ENCODE assay signal across 23 cellular contexts in genomic region chr3:23880703-23881339, GRCh38. TPM values are rescaled to one million over a fixed set of nuclear protein-coding genes. Genes with fewer than 3 reads are reported as not detected.
DNase-seq lines count a peak whose midpoint lies in the region; ATAC-seq and TF ChIP-seq lines count a peak whose summit lies in the region.
"Had no signal": no experiment of that assay in that cellular context is flagged by ENCODE, and none has a peak within 500 bp of the region (broad histone marks: within the 10 kb centered on the region; RNA-seq: fewer than 3 reads in every experiment).

No MANE protein-coding gene starts in this region.

- no peaks in the 10 kb centered on the region for H3F3A ChIP-seq in Loucy (ENCODE audit: low read depth)

- H3K4me1 Mint-ChIP-seq in activated naive CD4-positive, alpha-beta T cell treated with anti-CD3 and anti-CD28 coated beads for 36 hours (ENCODE audit: low read depth), result peaks cover 25% of the 10 kb centered on the region
- peaks cover 26 to 57% (median 51%) of the 10 kb centered on the region in 4 donors for H3K4me1 Mint-ChIP-seq in naive thymus-derived CD8-positive, alpha-beta T cell
- peaks cover 2% of the 10 kb centered on the region for H3K4me1 Mint-ChIP-seq in activated CD8-positive, alpha-beta memory T cell treated with anti-CD3 and anti-CD28 coated beads, Interleukin-2, amount 10 ng/mL, durations not matched to agents 7 days and 5 days

- no peak overlapping the region for H3K9ac ChIP-seq in Loucy (ENCODE audit: low read depth, low read length, poor library complexity, severe bottlenecking)

- CTCF ChIA-PET in activated naive CD4-positive, alpha-beta T cell treated with anti-CD3 and anti-CD28 coated beads for 36 hours (lab: Charles Lee), result no interaction called here
- CTCF ChIA-PET in activated CD8-positive, alpha-beta memory T cell treated with anti-CD3 and anti-CD28 coated beads, Interleukin-2, amount 10 ng/mL, durations not matched to agents 7 days and 5 days (lab: Charles Lee), result no interaction called here

- intact Hi-C loops in activated naive CD4-positive, alpha-beta T cell treated with anti-CD3 and anti-CD28 coated beads for 36 hours (cut with micrococcal nuclease), result loop anchor here (10.0 kb wide), 1 partner anchor 1316 kb away; no protein-coding TSS in a partner anchor

- peak overlapping the region; percentile 43 for H3K4me2 ChIP-seq in Loucy (ENCODE audit: low read depth, low read length, poor library complexity, severe bottlenecking)

- peaks cover 33% of the 10 kb centered on the region; the same call in 1 of the 2 replicates for H3K36me3 ChIP-seq in Loucy (ENCODE audit: insufficient read depth, low read length)

- H3K4me1 ChIP-seq in Loucy (ENCODE audit: insufficient read depth, low read length, poor library complexity, severe bottlenecking), result peaks cover 13% of the 10 kb centered on the region

- no peak for TF ChIP-seq CTCF in Loucy (conservative IDR thresholded peaks at IDR 0.05; ENCODE audit: low read length)

- DNase-seq in activated naive CD4-positive, alpha-beta T cell treated with anti-CD3 and anti-CD28 coated beads for 36 hours, result peak; percentile 23
- DNase-seq in activated naive CD4-positive, alpha-beta T cell treated with anti-CD3 and anti-CD28 coated beads, Interleukin-2, amount 50 U/mL, for 16 hours, result no peak
- DNase-seq in dermis microvascular lymphatic vessel endothelial cell (ENCODE audit: low read depth in 2 of 2), result peak; percentile 69 to 85
- no peak for DNase-seq in naive thymus-derived CD8-positive, alpha-beta T cell
- no peak for DNase-seq in activated CD8-positive, alpha-beta memory T cell treated with anti-CD3 and anti-CD28 coated beads, Interleukin-2, amount 10 ng/mL, durations not matched to agents 7 days and 5 days
- DNase-seq: activated CD4-positive, alpha-beta T cell treated with anti-CD3 and anti-CD28 coated beads for 48 hours; DMS153; foreskin fibroblast; GDM1; heart right ventricle; NCI-H1105 treated with DMSO at 0.1 percent for 48 hours; NCI-H524; sigmoid colon; stomach; T-helper 2 cell; tibial artery had no signal

- H3K4me3 Mint-ChIP-seq in activated naive CD4-positive, alpha-beta T cell treated with anti-CD3 and anti-CD28 coated beads for 36 hours, result no peak overlapping the region
- H3K4me3 Mint-ChIP-seq in naive thymus-derived CD8-positive, alpha-beta T cell, result peak overlapping the region in 9 of 10 donors; percentile 26 to 77 (median 73)
- no peak overlapping the region for H3K4me3 Mint-ChIP-seq in activated CD8-positive, alpha-beta memory T cell treated with anti-CD3 and anti-CD28 coated beads, Interleukin-2, amount 10 ng/mL, durations not matched to agents 7 days and 5 days
- H3K4me3 Mint-ChIP-seq: activated T-helper 17 cell treated with anti-CD3 and anti-CD28 coated beads, Interleukin-2, amount 50 U/mL, for 72 hours; IgD-negative memory B cell had no signal

- no peaks in the 10 kb centered on the region for H3K9me2 ChIP-seq in Loucy (replicated peaks; ENCODE audit: low read depth, low read length)

- H3K4me3 ChIP-seq in Loucy (ENCODE audit: low read length, poor library complexity, severe bottlenecking), result peak overlapping the region; percentile 11
- H3K4me3 ChIP-seq: body of pancreas, heart right ventricle, sigmoid colon, stomach, tibial artery had no signal

- POLR2A ChIA-PET in naive thymus-derived CD8-positive, alpha-beta T cell (lab: Charles Lee), result no interaction called here

- no peaks in the 10 kb centered on the region for H3K27me3 Mint-ChIP-seq in activated naive CD4-positive, alpha-beta T cell treated with anti-CD3 and anti-CD28 coated beads for 36 hours (ENCODE audit: low read depth)
- no peaks in the 10 kb centered on the region for H3K27me3 Mint-ChIP-seq in naive thymus-derived CD8-positive, alpha-beta T cell
- no peaks in the 10 kb centered on the region for H3K27me3 Mint-ChIP-seq in activated CD8-positive, alpha-beta memory T cell treated with anti-CD3 and anti-CD28 coated beads, Interleukin-2, amount 10 ng/mL, durations not matched to agents 7 days and 5 days
- H3K27me3 Mint-ChIP-seq: activated T-helper 17 cell treated with anti-CD3 and anti-CD28 coated beads, Interleukin-2, amount 50 U/mL, for 72 hours; IgD-negative memory B cell; progenitor cell of endocrine pancreas had no signal

- peaks cover 9% of the 10 kb centered on the region for H3K36me3 Mint-ChIP-seq in activated naive CD4-positive, alpha-beta T cell treated with anti-CD3 and anti-CD28 coated beads for 36 hours (ENCODE audit: low read depth)
- peaks cover 0 to 12% (median 0%) of the 10 kb centered on the region in 3 donors for H3K36me3 Mint-ChIP-seq in naive thymus-derived CD8-positive, alpha-beta T cell
- H3K36me3 Mint-ChIP-seq in activated CD8-positive, alpha-beta memory T cell treated with anti-CD3 and anti-CD28 coated beads, Interleukin-2, amount 10 ng/mL, durations not matched to agents 7 days and 5 days, result peaks cover 9% of the 10 kb centered on the region

- H3K27me3 ChIP-seq in Loucy (ENCODE audit: insufficient read depth, low read length, poor library complexity, severe bottlenecking), result no peaks in the 10 kb centered on the region
- H3K27me3 ChIP-seq: body of pancreas, heart right ventricle, sigmoid colon, stomach, tibial artery had no signal

- peak; percentile 58 to 68 for ATAC-seq in naive thymus-derived CD8-positive, alpha-beta T cell
- ATAC-seq in HG03342 (IDR thresholded peaks at IDR 0.05; ENCODE audit: unreplicated experiment) (no peak), HG03280 (IDR thresholded peaks at IDR 0.05; ENCODE audit: unreplicated experiment) (no peak)
- ATAC-seq in activated CD8-positive, alpha-beta memory T cell treated with anti-CD3 and anti-CD28 coated beads, Interleukin-2, amount 10 ng/mL, durations not matched to agents 7 days and 5 days, result no peak
- ATAC-seq: activated T-helper 17 cell treated with anti-CD3 and anti-CD28 coated beads, Interleukin-2, amount 50 U/mL, for 72 hours; body of pancreas had no signal

- H3K9me3 Mint-ChIP-seq in activated naive CD4-positive, alpha-beta T cell treated with anti-CD3 and anti-CD28 coated beads for 36 hours, result no peaks in the 10 kb centered on the region
- no peaks in the 10 kb centered on the region for H3K9me3 Mint-ChIP-seq in naive thymus-derived CD8-positive, alpha-beta T cell
- no peaks in the 10 kb centered on the region for H3K9me3 Mint-ChIP-seq in activated CD8-positive, alpha-beta memory T cell treated with anti-CD3 and anti-CD28 coated beads, Interleukin-2, amount 10 ng/mL, durations not matched to agents 7 days and 5 days (ENCODE audit: low read depth)
- H3K9me3 Mint-ChIP-seq: activated T-helper 17 cell treated with anti-CD3 and anti-CD28 coated beads, Interleukin-2, amount 50 U/mL, for 72 hours; IgD-negative memory B cell had no signal

- no peak overlapping the region for H3K27ac Mint-ChIP-seq in activated naive CD4-positive, alpha-beta T cell treated with anti-CD3 and anti-CD28 coated beads for 36 hours
- H3K27ac Mint-ChIP-seq in naive thymus-derived CD8-positive, alpha-beta T cell, result peak overlapping the region; percentile 60 to 95 (median 78)
- no peak overlapping the region for H3K27ac Mint-ChIP-seq in activated CD8-positive, alpha-beta memory T cell treated with anti-CD3 and anti-CD28 coated beads, Interleukin-2, amount 10 ng/mL, durations not matched to agents 7 days and 5 days
- H3K27ac Mint-ChIP-seq: activated T-helper 17 cell treated with anti-CD3 and anti-CD28 coated beads, Interleukin-2, amount 50 U/mL, for 72 hours had no signal

- no peaks in the 10 kb centered on the region for H3K9me3 ChIP-seq in Loucy (ENCODE audit: insufficient read depth, low read depth, low read length)
- H3K9me3 ChIP-seq: body of pancreas, heart right ventricle, sigmoid colon, stomach, tibial artery had no signal

- peaks cover 79% of the 10 kb centered on the region for H4K20me1 ChIP-seq in Loucy (ENCODE audit: insufficient read depth, low read length, poor library complexity, severe bottlenecking)

- no peak overlapping the region for H2AFZ ChIP-seq in Loucy (ENCODE audit: low read length)

- peaks cover 95% of the 10 kb centered on the region for H3K79me2 ChIP-seq in Loucy (ENCODE audit: insufficient read depth, low read length)

RNA-seq across cellular contexts. Expression of gene NKIRAS1, which starts 36.0 kb away (rescaled TPM):
- total RNA-seq in activated naive CD4-positive, alpha-beta T cell treated with anti-CD3 and anti-CD28 coated beads for 36 hours, result 1 to 10 TPM; 2.4 to 3.1 TPM
- 5.1 and 6.1 TPM in 2 replicates for total RNA-seq in dermis microvascular lymphatic vessel endothelial cell
- total RNA-seq in naive thymus-derived CD8-positive, alpha-beta T cell, result 1 to 10 TPM; 6.2 to 6.4 TPM
- polyA plus RNA-seq in naive thymus-derived CD8-positive, alpha-beta T cell, result 1 to 10 TPM; 2.8 to 4.6 (median 4.1) TPM
- 1 to 10 TPM; 3.4 to 3.8 TPM for total RNA-seq in activated CD8-positive, alpha-beta memory T cell treated with anti-CD3 and anti-CD28 coated beads, Interleukin-2, amount 10 ng/mL, durations not matched to agents 7 days and 5 days

RNA-seq across cellular contexts. Expression of gene RPL15, which starts 36.1 kb away (rescaled TPM):
- 1,000 to 10,000 TPM; 2,861 to 2,959 TPM for total RNA-seq in activated naive CD4-positive, alpha-beta T cell treated with anti-CD3 and anti-CD28 coated beads for 36 hours
- total RNA-seq in dermis microvascular lymphatic vessel endothelial cell, result 2,042 and 3,297 TPM in 2 replicates
- total RNA-seq in naive thymus-derived CD8-positive, alpha-beta T cell, result 1,000 to 10,000 TPM; 2,184 to 2,265 TPM
- polyA plus RNA-seq in naive thymus-derived CD8-positive, alpha-beta T cell, result 1,000 to 10,000 TPM; 5,952 to 6,458 (median 6,299) TPM
- total RNA-seq in activated CD8-positive, alpha-beta memory T cell treated with anti-CD3 and anti-CD28 coated beads, Interleukin-2, amount 10 ng/mL, durations not matched to agents 7 days and 5 days, result 1,000 to 10,000 TPM; 1,249 to 1,693 TPM

Comparison
In these comparisons a context has a peak if more than half of its experiments do, and no peak if none do; other contexts are left out.
1. DNase-seq: peak in activated naive CD4-positive, alpha-beta T cell treated with anti-CD3 and anti-CD28 coated beads for 36 hours (single experiment) and dermis microvascular lymphatic vessel endothelial cell (2 of 2); none in activated naive CD4-positive, alpha-beta T cell treated with anti-CD3 and anti-CD28 coated beads, Interleukin-2, amount 50 U/mL, for 16 hours (single experiment), naive thymus-derived CD8-positive, alpha-beta T cell (0 of 10) and activated CD8-positive, alpha-beta memory T cell treated with anti-CD3 and anti-CD28 coated beads, Interleukin-2, amount 10 ng/mL, durations not matched to agents 7 days and 5 days (single experiment).
2. H3K27ac Mint-ChIP-seq: peak in naive thymus-derived CD8-positive, alpha-beta T cell (10 of 10); none in activated naive CD4-positive, alpha-beta T cell treated with anti-CD3 and anti-CD28 coated beads for 36 hours (single experiment) and activated CD8-positive, alpha-beta memory T cell treated with anti-CD3 and anti-CD28 coated beads, Interleukin-2, amount 10 ng/mL, durations not matched to agents 7 days and 5 days (single experiment).
3. H3K4me3 Mint-ChIP-seq: peak in naive thymus-derived CD8-positive, alpha-beta T cell (9 of 10); none in activated naive CD4-positive, alpha-beta T cell treated with anti-CD3 and anti-CD28 coated beads for 36 hours (single experiment) and activated CD8-positive, alpha-beta memory T cell treated with anti-CD3 and anti-CD28 coated beads, Interleukin-2, amount 10 ng/mL, durations not matched to agents 7 days and 5 days (single experiment).
4. ATAC-seq: peak in naive thymus-derived CD8-positive, alpha-beta T cell (2 of 2); none in HG03342 (single experiment), activated CD8-positive, alpha-beta memory T cell treated with anti-CD3 and anti-CD28 coated beads, Interleukin-2, amount 10 ng/mL, durations not matched to agents 7 days and 5 days (single experiment) and HG03280 (single experiment).